In genomic region chr9:80516678-80517077, GRCh38 we compare ENCODE assay signal across 27 cellular contexts.
"Had no signal": no experiment of that assay in that cellular context is flagged by ENCODE, and none has a peak within 500 bp of the region (broad histone marks: within the 10 kb centered on the region; RNA-seq: fewer than 3 reads in every experiment).

No MANE protein-coding gene starts in this region.

- H3K4me3 ChIP-seq: colonic mucosa, gastrocnemius medialis, heart right ventricle, left lung, lower lobe of right lung, mucosa of descending colon had no signal

- H3K36me3 ChIP-seq: colonic mucosa, gastrocnemius medialis, heart right ventricle, left lung, lower lobe of right lung had no signal

- H3K4me1 ChIP-seq: colonic mucosa, foreskin keratinocyte, gastrocnemius medialis, heart right ventricle, left lung, lower lobe of right lung had no signal

- DNase-seq: colonic mucosa; cortex of kidney; effector CD8-positive, alpha-beta T cell; effector memory CD8-positive, alpha-beta T cell; endodermal cell; erythroblast; foreskin keratinocyte; gastrocnemius medialis; glutamatergic neuron; head of caudate nucleus; heart right ventricle; hippocampal formation; left cardiac atrium; left lung; left ventricle myocardium superior; lower lobe of right lung; mesenchymal stem cell; mucosa of descending colon; naive B cell; naive thymus-derived CD8-positive, alpha-beta T cell had no signal

- H3K9me3 Mint-ChIP-seq: endodermal cell had no signal

- H3K27me3 ChIP-seq: colonic mucosa, foreskin keratinocyte, gastrocnemius medialis, heart right ventricle, left lung had no signal

- H3K4me1 Mint-ChIP-seq: endodermal cell, mesothelial cell of epicardium, naive B cell had no signal

- H3K36me3 Mint-ChIP-seq: mesothelial cell of epicardium; naive thymus-derived CD8-positive, alpha-beta T cell had no signal

- ATAC-seq: effector memory CD8-positive, alpha-beta T cell; esophagus mucosa; foreskin keratinocyte; gastrocnemius medialis; heart right ventricle; left cardiac atrium; left lung; left ventricle myocardium superior; lower lobe of right lung; mucosa of descending colon; naive thymus-derived CD8-positive, alpha-beta T cell had no signal

- H3K27ac Mint-ChIP-seq: dendritic cell treated with granulocyte-macrophage colony-stimulating factor and Interleukin-4, amounts not matched to agents 40 ng/mL and 50 ng/mL, for 4 days; effector memory CD8-positive, alpha-beta T cell; endodermal cell; mesothelial cell of epicardium; naive B cell; naive thymus-derived CD8-positive, alpha-beta T cell had no signal

- H3K4me3 Mint-ChIP-seq: dendritic cell treated with granulocyte-macrophage colony-stimulating factor and Interleukin-4, amounts not matched to agents 40 ng/mL and 50 ng/mL, for 4 days; effector memory CD8-positive, alpha-beta T cell; endodermal cell; mesothelial cell of epicardium; naive B cell; naive thymus-derived CD8-positive, alpha-beta T cell had no signal

- FAIRE-seq: endometrium, islet of Langerhans, keratinocyte had no signal

- H3K9me3 ChIP-seq: colonic mucosa, gastrocnemius medialis, lower lobe of right lung had no signal

- H3K27ac ChIP-seq: colonic mucosa, epithelial cell of prostate, foreskin keratinocyte, gastrocnemius medialis, heart right ventricle, left lung, lower lobe of right lung had no signal

- H3K27me3 Mint-ChIP-seq: dendritic cell treated with granulocyte-macrophage colony-stimulating factor and Interleukin-4, amounts not matched to agents 40 ng/mL and 50 ng/mL, for 4 days; effector memory CD8-positive, alpha-beta T cell; naive B cell had no signal
